28 cellular contexts compared by ENCODE assay signal in the genomic region with DNA sequence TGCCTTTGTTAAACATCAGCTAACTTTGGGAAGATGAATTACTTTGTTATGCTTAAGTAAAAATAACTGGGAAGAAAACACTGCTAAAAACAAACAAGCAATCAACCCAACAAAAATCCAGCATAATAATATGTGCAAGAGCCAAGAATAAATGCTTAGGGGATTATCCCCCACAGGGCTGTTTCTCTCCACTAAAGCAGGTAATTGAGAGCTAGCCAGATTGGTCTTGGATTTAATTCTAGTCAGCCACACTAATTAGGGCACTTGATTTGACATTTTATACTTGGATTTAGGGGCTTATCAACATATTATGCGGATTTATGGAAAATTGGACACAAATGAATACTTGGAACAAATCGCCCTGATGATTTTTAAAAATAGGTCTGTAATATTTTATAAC.
"Had no signal": no experiment of that assay in that cellular context is flagged by ENCODE, and none has a peak within 500 bp of the region (broad histone marks: within the 10 kb centered on the region; RNA-seq: fewer than 3 reads in every experiment).

No MANE protein-coding gene starts in this region.

- H3K27me3 ChIP-seq: ascending aorta, breast epithelium, cardiac muscle cell, dorsolateral prefrontal cortex, heart left ventricle had no signal

- H3K4me3 ChIP-seq: ascending aorta, breast epithelium, cardiac muscle cell, coronary artery, dorsolateral prefrontal cortex, heart left ventricle had no signal

- H3K27ac ChIP-seq: ascending aorta, breast epithelium, cardiac muscle cell, coronary artery, dorsolateral prefrontal cortex, heart left ventricle had no signal

- FAIRE-seq: frontal cortex had no signal

- H3K9me3 ChIP-seq: breast epithelium had no signal

- ATAC-seq: activated CD4-positive, alpha-beta T cell treated with anti-CD3 and anti-CD28 coated beads for 36 hours; activated CD8-positive, alpha-beta memory T cell treated with anti-CD3 and anti-CD28 coated beads, Interleukin-2, amount 10 ng/mL, durations not matched to agents 7 days and 5 days; activated CD8-positive, alpha-beta T cell treated with anti-CD3 and anti-CD28 coated beads, Interleukin-2, amount 10 ng/mL, durations not matched to agents 7 days and 5 days; activated naive CD4-positive, alpha-beta T cell treated with anti-CD3 and anti-CD28 coated beads, Interleukin-2, amount 50 U/mL, for 72 hours; esophagus mucosa; heart left ventricle had no signal

- H3K4me1 ChIP-seq: ascending aorta, breast epithelium, heart left ventricle had no signal

- DNase-seq: activated CD4-positive, alpha-beta memory T cell treated with anti-CD3 and anti-CD28 coated beads for 36 hours; activated CD4-positive, alpha-beta T cell treated with anti-CD3 and anti-CD28 coated beads for 36 hours; activated CD4-positive, alpha-beta T cell treated with anti-CD3 and anti-CD28 coated beads, Interleukin-2, amount 10 ng/mL, durations not matched to agents 24 days and 14 days; activated CD4-positive, CD25-positive, alpha-beta regulatory T cell; activated CD4-positive, CD25-positive, alpha-beta regulatory T cell treated with anti-CD3 and anti-CD28 coated beads, Interleukin-2, amount 50 U/mL, for 72 hours; activated CD8-positive, alpha-beta memory T cell treated with anti-CD3 and anti-CD28 coated beads, Interleukin-2, amount 10 ng/mL, durations not matched to agents 7 days and 5 days; activated CD8-positive, alpha-beta memory T cell treated with anti-CD3 and anti-CD28 coated beads, Interleukin-2, amount 50 U/mL, for 4 hours; activated CD8-positive, alpha-beta T cell treated with anti-CD3 and anti-CD28 coated beads, Interleukin-2, amount 10 ng/mL, durations not matched to agents 7 days and 5 days; activated effector memory CD4-positive, alpha-beta T cell treated with anti-CD3 and anti-CD28 coated beads, Interleukin-2, amount 50 U/mL, for 16 hours; activated naive CD4-positive, alpha-beta T cell treated with anti-CD3 and anti-CD28 coated beads, Interleukin-2, amount 10 ng/mL, durations not matched to agents 7 days and 5 days; activated naive CD8-positive, alpha-beta T cell treated with anti-CD3 and anti-CD28 coated beads, Interleukin-2, amount 10 ng/mL, durations not matched to agents 7 days and 5 days; activated T-cell treated with anti-CD3 and anti-CD28 coated beads, Interleukin-2, amount 50 U/mL, for 1 hour; activated T-cell treated with anti-CD3 and anti-CD28 coated beads, Interleukin-2, amount 50 U/mL, for 48 hours; central memory CD4-positive, alpha-beta T cell; dorsolateral prefrontal cortex; effector memory CD4-positive, alpha-beta T cell; endodermal cell; foreskin fibroblast; glutamatergic neuron; heart left ventricle; T-helper 2 cell had no signal

- H3K36me3 ChIP-seq: ascending aorta, breast epithelium, cardiac muscle cell, heart left ventricle had no signal
